Comparison of ENCODE assay signal across 13 cellular contexts in genomic region chr3:4501422-4501821, GRCh38.
"Had no signal": no experiment of that assay in that cellular context is flagged by ENCODE, and none has a peak within 500 bp of the region (broad histone marks: within the 10 kb centered on the region; RNA-seq: fewer than 3 reads in every experiment).

No MANE protein-coding gene starts in this region.

- H3K4me3 Mint-ChIP-seq: activated naive CD8-positive, alpha-beta T cell treated with anti-CD3 and anti-CD28 coated beads, Interleukin-2, amount 50 U/mL, for 24 hours; activated T-cell treated with anti-CD3 and anti-CD28 coated beads, Interleukin-2, amount 50 U/mL, for 4 hours; immature natural killer cell; neural progenitor cell had no signal

- H3K27me3 Mint-ChIP-seq: activated naive CD8-positive, alpha-beta T cell treated with anti-CD3 and anti-CD28 coated beads, Interleukin-2, amount 50 U/mL, for 24 hours had no signal

- H3K36me3 Mint-ChIP-seq: neural progenitor cell had no signal

- ATAC-seq: activated CD4-positive, CD25-positive, alpha-beta regulatory T cell treated with anti-CD3 and anti-CD28 coated beads, Interleukin-2, amount 50 U/mL, for 24 hours; activated naive CD8-positive, alpha-beta T cell treated with anti-CD3 and anti-CD28 coated beads, Interleukin-2, amount 50 U/mL, for 24 hours; activated T-cell treated with anti-CD3 and anti-CD28 coated beads, Interleukin-2, amount 50 U/mL, for 4 hours; esophagus mucosa; left lung; upper lobe of right lung had no signal

- DNase-seq: activated CD4-positive, alpha-beta T cell treated with anti-CD3 and anti-CD28 coated beads, Interleukin-2, amount 50 U/mL, for 4 hours; activated gamma-delta T cell treated with Interleukin-2 at 50 U/mL for 16 hours; activated naive CD8-positive, alpha-beta T cell treated with anti-CD3 and anti-CD28 coated beads, Interleukin-2, amount 50 U/mL, for 24 hours; activated T-cell treated with anti-CD3 and anti-CD28 coated beads, Interleukin-2, amount 50 U/mL, for 4 hours; dorsolateral prefrontal cortex; immature natural killer cell; left lung; mesenchymal stem cell; stimulated activated naive CD4-positive, alpha-beta T cell; upper lobe of right lung had no signal

- H3K9me3 Mint-ChIP-seq: activated naive CD8-positive, alpha-beta T cell treated with anti-CD3 and anti-CD28 coated beads, Interleukin-2, amount 50 U/mL, for 24 hours; activated T-cell treated with anti-CD3 and anti-CD28 coated beads, Interleukin-2, amount 50 U/mL, for 4 hours; immature natural killer cell; neural progenitor cell had no signal

- H3K27ac Mint-ChIP-seq: activated naive CD8-positive, alpha-beta T cell treated with anti-CD3 and anti-CD28 coated beads, Interleukin-2, amount 50 U/mL, for 24 hours; neural progenitor cell had no signal
